Comparison of ENCODE assay signal across 9 cellular contexts in the genomic region with DNA sequence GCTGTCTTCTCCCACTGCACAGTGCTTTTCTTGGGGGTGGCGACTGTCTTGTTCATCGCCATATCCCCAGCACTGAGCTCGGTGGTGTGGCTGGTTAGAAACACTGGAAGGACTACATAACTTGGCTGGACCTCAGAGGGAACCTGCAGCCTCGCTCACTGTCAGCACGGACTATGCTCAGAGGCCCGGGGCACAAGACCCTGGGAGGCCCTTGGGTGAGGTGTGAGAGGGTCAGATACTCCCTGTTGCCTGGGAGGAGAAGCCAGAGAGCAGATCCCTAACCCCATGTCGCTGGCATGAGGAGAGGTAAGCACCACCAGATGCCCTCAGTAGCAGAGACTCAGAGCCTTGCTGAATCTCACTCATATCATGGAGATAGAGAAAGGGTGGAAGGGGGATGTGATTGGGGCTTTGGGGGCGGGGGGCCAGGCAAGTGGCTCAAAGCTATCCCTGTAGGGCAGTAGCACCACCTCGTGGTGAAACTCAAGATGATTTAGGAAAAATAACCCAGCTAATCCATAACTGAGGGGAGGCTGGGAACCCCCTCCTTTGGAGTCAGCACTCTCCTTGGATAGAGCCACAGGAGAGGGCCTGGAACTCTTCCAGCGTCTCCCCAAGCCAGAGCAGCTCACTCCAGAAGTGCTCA. TPM values are rescaled to one million over a fixed set of nuclear protein-coding genes. Genes with fewer than 3 reads are reported as not detected.
DNase-seq lines count a peak whose midpoint lies in the region; ATAC-seq and TF ChIP-seq lines count a peak whose summit lies in the region.
"Had no signal": no experiment of that assay in that cellular context is flagged by ENCODE, and none has a peak within 500 bp of the region (broad histone marks: within the 10 kb centered on the region; RNA-seq: fewer than 3 reads in every experiment).

No MANE protein-coding gene starts in this region.

- no peak overlapping the region for H2BK5ac ChIP-seq in mesenchymal stem cell (ENCODE audit: low read depth, low read length, poor library complexity, severe bottlenecking)

- H3K27ac ChIP-seq in RWPE1 = no peak overlapping the region
- no peak overlapping the region for H3K27ac ChIP-seq in mesenchymal stem cell (ENCODE audit: low read length, poor library complexity, severe bottlenecking)

- H3K4me1 ChIP-seq in mesenchymal stem cell (ENCODE audit: control insufficient read depth, insufficient read depth, low read depth, low read length) = peaks cover 9% of the 10 kb centered on the region

- H3K4me3 ChIP-seq in GM12865 (ENCODE audit: low read depth, low read length) (no peak overlapping the region), mesenchymal stem cell (ENCODE audit: insufficient read depth in 1 of 2, low read depth in 1 of 2, low read length in 2 of 2) (no peak overlapping the region)

- no peaks in the 10 kb centered on the region for H3K27me3 Mint-ChIP-seq in activated T-helper 2 cell treated with anti-CD3 and anti-CD28 coated beads, Interferon-gamma antibody, Interleukin-2, Interleukin-4, amounts not matched to agents 10 μg/mL and 5 μg/mL and 100 μg/mL, durations not matched to agents 14 hours and 24 hours and 36 hours (ENCODE audit: low read depth)
- H3K27me3 Mint-ChIP-seq: activated naive CD8-positive, alpha-beta T cell had no signal

- no peak overlapping the region for H2AFZ ChIP-seq in mesenchymal stem cell (ENCODE audit: low read depth, low read length)

- intact Hi-C loops in activated T-helper 2 cell treated with anti-CD3 and anti-CD28 coated beads, Interferon-gamma antibody, Interleukin-2, Interleukin-4, amounts not matched to agents 10 μg/mL and 5 μg/mL and 100 μg/mL, durations not matched to agents 14 hours and 24 hours and 36 hours (cut with micrococcal nuclease) = loop anchor here (1.0 to 5.0 kb wide), 2 partner anchors 36 to 96 kb away; no protein-coding TSS in a partner anchor

- H3K14ac ChIP-seq in mesenchymal stem cell (ENCODE audit: low read length in 2 of 2) = no peak overlapping the region

- peak overlapping the region; percentile 13 for H3K9ac ChIP-seq in mesenchymal stem cell (ENCODE audit: low read length)

- no peak overlapping the region for H2AK5ac ChIP-seq in mesenchymal stem cell (ENCODE audit: low read length, severe bottlenecking)

- no peak overlapping the region for H2BK15ac ChIP-seq in mesenchymal stem cell (ENCODE audit: low read depth, poor library complexity, severe bottlenecking)

- H3K4me2 ChIP-seq in mesenchymal stem cell (ENCODE audit: low read length, poor library complexity, severe bottlenecking) = no peak overlapping the region

- H3K36me3 Mint-ChIP-seq in activated T-helper 2 cell treated with anti-CD3 and anti-CD28 coated beads, Interferon-gamma antibody, Interleukin-2, Interleukin-4, amounts not matched to agents 10 μg/mL and 5 μg/mL and 100 μg/mL, durations not matched to agents 14 hours and 24 hours and 36 hours (ENCODE audit: low read depth) = peaks cover 16% of the 10 kb centered on the region
- H3K36me3 Mint-ChIP-seq: activated naive CD8-positive, alpha-beta T cell had no signal

- H4K91ac ChIP-seq in mesenchymal stem cell (ENCODE audit: low read length) = no peak overlapping the region

- H4K8ac ChIP-seq in mesenchymal stem cell (ENCODE audit: low read length) = no peak overlapping the region

- CTCF ChIA-PET in RWPE1 (lab: Yijun Ruan, JAX) = interaction anchor here (0.5 to 4.3 kb wide), 33 partner anchors 9 to 1206 kb away, joined by 3 to 35 read pairs (median 5); a partner anchor contains a TSS

- no peak overlapping the region for H2BK120ac ChIP-seq in mesenchymal stem cell (ENCODE audit: low read depth, low read length)

- peaks cover 46% of the 10 kb centered on the region for H3K4me1 Mint-ChIP-seq in activated T-helper 2 cell treated with anti-CD3 and anti-CD28 coated beads, Interferon-gamma antibody, Interleukin-2, Interleukin-4, amounts not matched to agents 10 μg/mL and 5 μg/mL and 100 μg/mL, durations not matched to agents 14 hours and 24 hours and 36 hours (ENCODE audit: low read depth)

- POLR2A ChIA-PET in RWPE1 (lab: Yijun Ruan, JAX; ENCODE audit: low non-redundant PET) = no interaction called here

- 57% methylated on average over 9 of the region's 10 CpGs for WGBS in mesenchymal stem cell

- DNase-seq in AG08395 (ENCODE audit: low spot score) (peak; percentile 74), GM12865 (ENCODE audit: low read depth) (peak; percentile 42), RWPE1 (ENCODE audit: low spot score) (no peak), mesenchymal stem cell (peak; percentile 71), NCI-H128 (lab: John Stamatoyannopoulos, UW; ENCODE audit: unreplicated experiment) (no peak)
- peak; percentile 17 for DNase-seq in effector CD8-positive, alpha-beta T cell (lab: John Stamatoyannopoulos, UW)
- no peak for DNase-seq in activated T-helper 2 cell treated with anti-CD3 and anti-CD28 coated beads, Interferon-gamma antibody, Interleukin-2, Interleukin-4, amounts not matched to agents 10 μg/mL and 5 μg/mL and 100 μg/mL, durations not matched to agents 14 hours and 24 hours and 36 hours (ENCODE audit: low spot score)

- H3K9me3 Mint-ChIP-seq in activated T-helper 2 cell treated with anti-CD3 and anti-CD28 coated beads, Interferon-gamma antibody, Interleukin-2, Interleukin-4, amounts not matched to agents 10 μg/mL and 5 μg/mL and 100 μg/mL, durations not matched to agents 14 hours and 24 hours and 36 hours = no peaks in the 10 kb centered on the region

- H3K27ac Mint-ChIP-seq in activated T-helper 2 cell treated with anti-CD3 and anti-CD28 coated beads, Interferon-gamma antibody, Interleukin-2, Interleukin-4, amounts not matched to agents 10 μg/mL and 5 μg/mL and 100 μg/mL, durations not matched to agents 14 hours and 24 hours and 36 hours = no peak overlapping the region

- TF ChIP-seq CTCF in GM12865 (IDR thresholded peaks at IDR 0.05; ENCODE audit: insufficient read depth, low read depth, low read length, missing control alignments) = peak; percentile 43
- TF ChIP-seq CTCF in RWPE1 (conservative IDR thresholded peaks at IDR 0.05; ENCODE audit: low read depth) = peak; percentile 35

- no peak overlapping the region for H2BK12ac ChIP-seq in mesenchymal stem cell (ENCODE audit: low read length in 2 of 2)

- peaks cover 0 to 3% of the 10 kb centered on the region in 2 experiments for H3K27me3 ChIP-seq in mesenchymal stem cell (ENCODE audit: control insufficient read depth in 1 of 2, insufficient read depth in 1 of 2, low read length in 2 of 2)

- peaks cover 0 to 6% of the 10 kb centered on the region in 2 experiments for H3K36me3 ChIP-seq in mesenchymal stem cell (ENCODE audit: control insufficient read depth in 1 of 2, insufficient read depth in 2 of 2, low read depth in 1 of 2, low read length in 2 of 2)

- no peak overlapping the region for H3K18ac ChIP-seq in mesenchymal stem cell (ENCODE audit: low read depth in 1 of 2, low read length in 2 of 2)

- H3K4me3 Mint-ChIP-seq in activated T-helper 2 cell treated with anti-CD3 and anti-CD28 coated beads, Interferon-gamma antibody, Interleukin-2, Interleukin-4, amounts not matched to agents 10 μg/mL and 5 μg/mL and 100 μg/mL, durations not matched to agents 14 hours and 24 hours and 36 hours (ENCODE audit: low read depth) = no peak overlapping the region

- H3K4ac ChIP-seq in mesenchymal stem cell (ENCODE audit: low read depth in 1 of 2, low read length in 2 of 2) = no peak overlapping the region

- H3K79me1 ChIP-seq in mesenchymal stem cell (replicated peaks; ENCODE audit: low read length, poor library complexity, severe bottlenecking) = no peaks in the 10 kb centered on the region

- no peak for ATAC-seq in HG03439 (IDR thresholded peaks at IDR 0.05; ENCODE audit: unreplicated experiment)

- H3K9me3 ChIP-seq in mesenchymal stem cell (ENCODE audit: control insufficient read depth, low read length) = no peaks in the 10 kb centered on the region

- H3K23ac ChIP-seq in mesenchymal stem cell (ENCODE audit: low read length in 2 of 2) = no peak overlapping the region

RNA-seq across cellular contexts. Expression of a gene that starts 18.7 kb away (rescaled TPM):
- polyA plus RNA-seq in mesenchymal stem cell (2013, experiment 1 of 2) = 50.4 TPM
- polyA plus RNA-seq in mesenchymal stem cell (2013, experiment 2 of 2) = 47.9 TPM
- 251 and 253 TPM in 2 replicates for total RNA-seq in activated T-helper 2 cell treated with anti-CD3 and anti-CD28 coated beads, Interferon-gamma antibody, Interleukin-2, Interleukin-4, amounts not matched to agents 10 μg/mL and 5 μg/mL and 100 μg/mL, durations not matched to agents 14 hours and 24 hours and 36 hours

Comparison
In these comparisons a context has a peak if more than half of its experiments do, and no peak if none do; other contexts are left out.
1. DNase-seq: peak in AG08395 (single experiment), GM12865 (single experiment), effector CD8-positive, alpha-beta T cell (single experiment) and mesenchymal stem cell (single experiment); none in RWPE1 (single experiment), activated T-helper 2 cell treated with anti-CD3 and anti-CD28 coated beads, Interferon-gamma antibody, Interleukin-2, Interleukin-4, amounts not matched to agents 10 μg/mL and 5 μg/mL and 100 μg/mL, durations not matched to agents 14 hours and 24 hours and 36 hours (single experiment) and NCI-H128 (single experiment).